1 cellular context compared by ENCODE assay signal in the genomic region with DNA sequence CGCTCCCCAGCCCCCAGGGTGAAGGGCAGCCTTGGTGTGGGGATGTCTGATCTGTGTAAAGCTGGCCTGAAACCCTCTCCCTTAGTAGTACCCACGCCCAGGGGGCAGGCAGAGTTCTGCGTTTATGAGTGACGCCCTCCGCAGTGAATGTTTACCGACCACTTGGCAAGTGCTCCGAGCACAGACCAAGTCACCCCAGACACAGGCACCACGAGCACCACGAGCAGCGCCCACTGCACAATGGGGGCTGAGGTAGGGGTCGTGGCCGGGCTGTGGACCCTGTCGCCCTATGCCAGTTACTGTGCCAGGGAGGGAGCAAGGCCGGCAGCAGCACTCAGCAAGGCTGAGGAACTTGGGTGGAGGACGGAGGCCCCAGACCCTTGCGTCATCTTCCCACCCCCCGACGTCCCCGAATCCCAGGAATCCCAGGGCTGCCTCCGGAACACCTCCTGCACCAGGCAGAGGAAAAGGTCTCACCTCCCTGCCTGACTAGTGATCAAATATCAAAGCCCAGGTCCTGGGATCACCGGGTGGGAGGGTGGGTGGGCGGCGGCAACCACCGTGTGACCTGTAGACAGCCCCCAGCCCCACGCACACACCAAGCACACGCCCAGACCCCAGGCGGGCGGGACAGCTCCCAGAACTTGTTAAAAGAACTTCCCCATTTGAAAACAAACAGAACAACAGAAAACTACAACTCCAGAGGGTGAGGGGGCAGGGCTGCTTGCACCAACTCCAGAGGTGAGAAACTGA.
TF ChIP-seq lines count a peak whose summit lies in the region.

No MANE protein-coding gene starts in this region.

TF ChIP-seq in GM23338, 12 proteins besides CTCF, POLR2A, EP300 and RAD21 (continued from another document):
- TF ChIP-seq, protein P1, sequence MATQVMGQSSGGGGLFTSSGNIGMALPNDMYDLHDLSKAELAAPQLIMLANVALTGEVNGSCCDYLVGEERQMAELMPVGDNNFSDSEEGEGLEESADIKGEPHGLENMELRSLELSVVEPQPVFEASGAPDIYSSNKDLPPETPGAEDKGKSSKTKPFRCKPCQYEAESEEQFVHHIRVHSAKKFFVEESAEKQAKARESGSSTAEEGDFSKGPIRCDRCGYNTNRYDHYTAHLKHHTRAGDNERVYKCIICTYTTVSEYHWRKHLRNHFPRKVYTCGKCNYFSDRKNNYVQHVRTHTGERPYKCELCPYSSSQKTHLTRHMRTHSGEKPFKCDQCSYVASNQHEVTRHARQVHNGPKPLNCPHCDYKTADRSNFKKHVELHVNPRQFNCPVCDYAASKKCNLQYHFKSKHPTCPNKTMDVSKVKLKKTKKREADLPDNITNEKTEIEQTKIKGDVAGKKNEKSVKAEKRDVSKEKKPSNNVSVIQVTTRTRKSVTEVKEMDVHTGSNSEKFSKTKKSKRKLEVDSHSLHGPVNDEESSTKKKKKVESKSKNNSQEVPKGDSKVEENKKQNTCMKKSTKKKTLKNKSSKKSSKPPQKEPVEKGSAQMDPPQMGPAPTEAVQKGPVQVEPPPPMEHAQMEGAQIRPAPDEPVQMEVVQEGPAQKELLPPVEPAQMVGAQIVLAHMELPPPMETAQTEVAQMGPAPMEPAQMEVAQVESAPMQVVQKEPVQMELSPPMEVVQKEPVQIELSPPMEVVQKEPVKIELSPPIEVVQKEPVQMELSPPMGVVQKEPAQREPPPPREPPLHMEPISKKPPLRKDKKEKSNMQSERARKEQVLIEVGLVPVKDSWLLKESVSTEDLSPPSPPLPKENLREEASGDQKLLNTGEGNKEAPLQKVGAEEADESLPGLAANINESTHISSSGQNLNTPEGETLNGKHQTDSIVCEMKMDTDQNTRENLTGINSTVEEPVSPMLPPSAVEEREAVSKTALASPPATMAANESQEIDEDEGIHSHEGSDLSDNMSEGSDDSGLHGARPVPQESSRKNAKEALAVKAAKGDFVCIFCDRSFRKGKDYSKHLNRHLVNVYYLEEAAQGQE (IDR thresholded peaks at IDR 0.05; ENCODE audit: unreplicated experiment) = no peak
- TF ChIP-seq ZNF331 (CRISPR knock-in tag; IDR thresholded peaks at IDR 0.05; ENCODE audit: low read depth) (no peak), CREB1 (CRISPR knock-in tag; IDR thresholded peaks at IDR 0.05; ENCODE audit: low read depth) (no peak), EZH2phosphoT487 (IDR thresholded peaks at IDR 0.05; ENCODE audit: unreplicated experiment) (no peak)
- TF ChIP-seq, protein P2, sequence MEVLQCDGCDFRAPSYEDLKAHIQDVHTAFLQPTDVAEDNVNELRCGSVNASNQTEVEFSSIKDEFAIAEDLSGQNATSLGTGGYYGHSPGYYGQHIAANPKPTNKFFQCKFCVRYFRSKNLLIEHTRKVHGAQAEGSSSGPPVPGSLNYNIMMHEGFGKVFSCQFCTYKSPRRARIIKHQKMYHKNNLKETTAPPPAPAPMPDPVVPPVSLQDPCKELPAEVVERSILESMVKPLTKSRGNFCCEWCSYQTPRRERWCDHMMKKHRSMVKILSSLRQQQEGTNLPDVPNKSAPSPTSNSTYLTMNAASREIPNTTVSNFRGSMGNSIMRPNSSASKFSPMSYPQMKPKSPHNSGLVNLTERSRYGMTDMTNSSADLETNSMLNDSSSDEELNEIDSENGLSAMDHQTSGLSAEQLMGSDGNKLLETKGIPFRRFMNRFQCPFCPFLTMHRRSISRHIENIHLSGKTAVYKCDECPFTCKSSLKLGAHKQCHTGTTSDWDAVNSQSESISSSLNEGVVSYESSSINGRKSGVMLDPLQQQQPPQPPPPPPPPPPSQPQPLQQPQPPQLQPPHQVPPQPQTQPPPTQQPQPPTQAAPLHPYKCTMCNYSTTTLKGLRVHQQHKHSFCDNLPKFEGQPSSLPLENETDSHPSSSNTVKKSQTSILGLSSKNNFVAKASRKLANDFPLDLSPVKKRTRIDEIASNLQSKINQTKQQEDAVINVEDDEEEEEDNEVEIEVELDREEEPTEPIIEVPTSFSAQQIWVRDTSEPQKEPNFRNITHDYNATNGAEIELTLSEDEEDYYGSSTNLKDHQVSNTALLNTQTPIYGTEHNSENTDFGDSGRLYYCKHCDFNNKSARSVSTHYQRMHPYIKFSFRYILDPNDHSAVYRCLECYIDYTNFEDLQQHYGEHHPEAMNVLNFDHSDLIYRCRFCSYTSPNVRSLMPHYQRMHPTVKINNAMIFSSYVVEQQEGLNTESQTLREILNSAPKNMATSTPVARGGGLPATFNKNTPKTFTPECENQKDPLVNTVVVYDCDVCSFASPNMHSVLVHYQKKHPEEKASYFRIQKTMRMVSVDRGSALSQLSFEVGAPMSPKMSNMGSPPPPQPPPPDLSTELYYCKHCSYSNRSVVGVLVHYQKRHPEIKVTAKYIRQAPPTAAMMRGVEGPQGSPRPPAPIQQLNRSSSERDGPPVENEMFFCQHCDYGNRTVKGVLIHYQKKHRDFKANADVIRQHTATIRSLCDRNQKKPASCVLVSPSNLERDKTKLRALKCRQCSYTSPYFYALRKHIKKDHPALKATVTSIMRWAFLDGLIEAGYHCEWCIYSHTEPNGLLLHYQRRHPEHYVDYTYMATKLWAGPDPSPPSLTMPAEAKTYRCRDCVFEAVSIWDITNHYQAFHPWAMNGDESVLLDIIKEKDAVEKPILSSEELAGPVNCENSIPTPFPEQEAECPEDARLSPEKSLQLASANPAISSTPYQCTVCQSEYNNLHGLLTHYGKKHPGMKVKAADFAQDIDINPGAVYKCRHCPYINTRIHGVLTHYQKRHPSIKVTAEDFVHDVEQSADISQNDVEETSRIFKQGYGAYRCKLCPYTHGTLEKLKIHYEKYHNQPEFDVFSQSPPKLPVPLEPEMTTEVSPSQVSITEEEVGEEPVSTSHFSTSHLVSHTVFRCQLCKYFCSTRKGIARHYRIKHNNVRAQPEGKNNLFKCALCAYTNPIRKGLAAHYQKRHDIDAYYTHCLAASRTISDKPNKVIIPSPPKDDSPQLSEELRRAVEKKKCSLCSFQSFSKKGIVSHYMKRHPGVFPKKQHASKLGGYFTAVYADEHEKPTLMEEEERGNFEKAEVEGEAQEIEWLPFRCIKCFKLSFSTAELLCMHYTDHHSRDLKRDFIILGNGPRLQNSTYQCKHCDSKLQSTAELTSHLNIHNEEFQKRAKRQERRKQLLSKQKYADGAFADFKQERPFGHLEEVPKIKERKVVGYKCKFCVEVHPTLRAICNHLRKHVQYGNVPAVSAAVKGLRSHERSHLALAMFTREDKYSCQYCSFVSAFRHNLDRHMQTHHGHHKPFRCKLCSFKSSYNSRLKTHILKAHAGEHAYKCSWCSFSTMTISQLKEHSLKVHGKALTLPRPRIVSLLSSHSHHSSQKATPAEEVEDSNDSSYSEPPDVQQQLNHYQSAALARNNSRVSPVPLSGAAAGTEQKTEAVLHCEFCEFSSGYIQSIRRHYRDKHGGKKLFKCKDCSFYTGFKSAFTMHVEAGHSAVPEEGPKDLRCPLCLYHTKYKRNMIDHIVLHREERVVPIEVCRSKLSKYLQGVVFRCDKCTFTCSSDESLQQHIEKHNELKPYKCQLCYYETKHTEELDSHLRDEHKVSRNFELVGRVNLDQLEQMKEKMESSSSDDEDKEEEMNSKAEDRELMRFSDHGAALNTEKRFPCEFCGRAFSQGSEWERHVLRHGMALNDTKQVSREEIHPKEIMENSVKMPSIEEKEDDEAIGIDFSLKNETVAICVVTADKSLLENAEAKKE (CRISPR knock-in tag; IDR thresholded peaks at IDR 0.05) = no peak
